In the genomic region with DNA sequence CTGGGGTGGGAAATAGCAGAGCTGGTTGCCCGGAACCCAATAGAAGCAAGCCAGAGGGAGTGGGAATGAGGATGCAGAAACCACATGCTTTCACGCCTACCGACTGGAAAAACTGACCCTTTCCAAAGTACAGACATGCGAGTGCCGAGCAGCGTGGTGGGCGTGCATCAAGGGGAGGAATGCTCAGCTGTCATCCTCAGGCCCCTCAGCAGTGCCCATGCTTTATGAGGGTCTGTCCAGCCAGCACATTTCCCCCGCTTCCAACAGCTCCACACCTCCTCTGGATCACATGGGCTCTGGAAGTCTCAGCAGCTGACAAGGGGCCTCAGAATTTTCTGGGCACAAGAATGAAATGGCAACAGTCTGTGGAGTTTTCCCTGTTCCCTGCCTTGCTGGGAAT, we compare ENCODE assay signal across 27 cellular contexts. TPM values are rescaled to one million over a fixed set of nuclear protein-coding genes. Genes with fewer than 3 reads are reported as not detected.
"Had no signal": no experiment of that assay in that cellular context is flagged by ENCODE, and none has a peak within 500 bp of the region (broad histone marks: within the 10 kb centered on the region; RNA-seq: fewer than 3 reads in every experiment).

No MANE protein-coding gene starts in this region.

- H3K9me3 ChIP-seq: esophagus squamous epithelium, heart right ventricle, ovary, psoas muscle, suprapubic skin, transverse colon, upper lobe of right lung, vagina had no signal

- H3K4me1 ChIP-seq: psoas muscle, upper lobe of right lung had no signal

- DNase-seq: effector memory CD8-positive, alpha-beta T cell; erythroblast; esophagus squamous epithelium; foreskin melanocyte; glutamatergic neuron; heart right ventricle; hippocampal formation; immature natural killer cell; mesenchymal stem cell; midbrain; naive thymus-derived CD8-positive, alpha-beta T cell; occipital lobe; ovary; psoas muscle; right cardiac atrium; stimulated activated CD4-positive, alpha-beta T cell treated with anti-CD3 and anti-CD28 coated beads, Interleukin-15, amount 100 ng/mL, for 24 hours; stimulated activated CD4-positive, alpha-beta T cell treated with anti-CD3 and anti-CD28 coated beads, Interleukin-2, amount 100 ng/mL, for 48 hours; stimulated activated naive B cell treated with anti-CD40 and anti-IgM and Interleukin-4, amounts not matched to agents 10 μg/mL and 1 μg/mL and 100 μg/mL, for 72 hours; stimulated activated naive CD8-positive, alpha-beta T cell treated with anti-CD3 and anti-CD28 coated beads, Interleukin-15, amount 100 ng/mL, for 72 hours; transverse colon; upper lobe of right lung had no signal

- H3K4me3 Mint-ChIP-seq: effector memory CD8-positive, alpha-beta T cell; immature natural killer cell; naive thymus-derived CD8-positive, alpha-beta T cell; stimulated activated naive B cell treated with anti-CD40 and anti-IgM and Interleukin-4, amounts not matched to agents 10 μg/mL and 1 μg/mL and 100 μg/mL, for 72 hours; stimulated activated naive CD8-positive, alpha-beta T cell treated with anti-CD3 and anti-CD28 coated beads, Interleukin-15, amount 100 ng/mL, for 72 hours had no signal

- H3K27ac ChIP-seq: coronary artery, esophagus squamous epithelium, heart right ventricle, ovary, psoas muscle, suprapubic skin, transverse colon, upper lobe of right lung, vagina had no signal

- H3K27me3 Mint-ChIP-seq: effector memory CD8-positive, alpha-beta T cell; naive thymus-derived CD8-positive, alpha-beta T cell; stimulated activated naive B cell treated with anti-CD40 and anti-IgM and Interleukin-4, amounts not matched to agents 10 μg/mL and 1 μg/mL and 100 μg/mL, for 72 hours; stimulated activated naive CD8-positive, alpha-beta T cell treated with anti-CD3 and anti-CD28 coated beads, Interleukin-15, amount 100 ng/mL, for 72 hours had no signal

- H3K36me3 ChIP-seq: ovary had no signal

- H3K4me3 ChIP-seq: coronary artery, esophagus squamous epithelium, heart right ventricle, lung, ovary, psoas muscle, suprapubic skin, transverse colon, upper lobe of right lung, vagina had no signal

- ATAC-seq: effector memory CD8-positive, alpha-beta T cell; heart right ventricle; left lobe of liver; naive thymus-derived CD8-positive, alpha-beta T cell; psoas muscle; right cardiac atrium; stimulated activated naive B cell treated with anti-CD40 and anti-IgM and Interleukin-4, amounts not matched to agents 10 μg/mL and 1 μg/mL and 100 μg/mL, for 72 hours; stimulated activated naive CD8-positive, alpha-beta T cell treated with anti-CD3 and anti-CD28 coated beads, Interleukin-15, amount 100 ng/mL, for 72 hours; upper lobe of right lung had no signal

- H3K27ac Mint-ChIP-seq: effector memory CD8-positive, alpha-beta T cell; immature natural killer cell; naive thymus-derived CD8-positive, alpha-beta T cell; stimulated activated naive B cell treated with anti-CD40 and anti-IgM and Interleukin-4, amounts not matched to agents 10 μg/mL and 1 μg/mL and 100 μg/mL, for 72 hours; stimulated activated naive CD8-positive, alpha-beta T cell treated with anti-CD3 and anti-CD28 coated beads, Interleukin-15, amount 100 ng/mL, for 72 hours had no signal

- H3K4me1 Mint-ChIP-seq: immature natural killer cell; stimulated activated naive CD8-positive, alpha-beta T cell treated with anti-CD3 and anti-CD28 coated beads, Interleukin-15, amount 100 ng/mL, for 72 hours had no signal

- H3K9me3 Mint-ChIP-seq: effector memory CD8-positive, alpha-beta T cell; immature natural killer cell; naive thymus-derived CD8-positive, alpha-beta T cell; stimulated activated naive B cell treated with anti-CD40 and anti-IgM and Interleukin-4, amounts not matched to agents 10 μg/mL and 1 μg/mL and 100 μg/mL, for 72 hours; stimulated activated naive CD8-positive, alpha-beta T cell treated with anti-CD3 and anti-CD28 coated beads, Interleukin-15, amount 100 ng/mL, for 72 hours had no signal

- H3K27me3 ChIP-seq: esophagus squamous epithelium, heart right ventricle, ovary, suprapubic skin, transverse colon, upper lobe of right lung, vagina had no signal

RNA-seq across cellular contexts. Expression of a gene that starts 19.1 kb away (rescaled TPM):
- polyA plus RNA-seq: neural cell had no signal
